ENCODE assay signal across 8 cellular contexts in the genomic region with DNA sequence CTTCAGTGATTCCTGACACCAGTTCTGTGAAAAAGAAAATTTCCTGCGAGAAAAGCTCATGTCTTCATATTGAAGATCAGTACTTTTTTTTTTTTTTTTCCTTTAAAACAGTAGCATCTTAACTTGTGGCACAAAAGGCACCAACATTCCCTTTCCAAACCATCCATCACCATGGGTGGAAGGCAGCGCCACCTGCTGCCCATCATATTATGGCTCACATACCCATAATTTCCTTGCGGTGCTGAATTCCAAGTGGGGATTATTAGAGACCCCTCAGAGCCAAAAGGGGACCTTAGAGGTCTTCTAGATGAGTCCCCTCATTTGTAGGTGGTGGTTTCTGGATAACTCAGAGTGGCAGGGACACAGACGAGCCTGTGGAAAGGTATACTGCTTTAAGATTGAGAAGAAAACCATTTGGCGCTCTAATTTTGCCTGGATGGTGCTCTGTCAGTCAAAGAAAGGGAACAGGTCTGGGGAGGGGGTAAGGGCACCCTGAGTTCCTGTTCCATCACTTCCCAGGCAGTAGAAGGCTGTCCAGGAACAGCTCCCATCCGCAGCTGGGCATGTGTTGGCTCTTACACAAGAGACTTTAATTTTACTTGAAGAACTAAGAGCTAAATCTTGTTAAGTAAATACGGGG. TPM values are rescaled to one million over a fixed set of nuclear protein-coding genes. Genes with fewer than 3 reads are reported as not detected.
DNase-seq lines count a peak whose midpoint lies in the region; ATAC-seq and TF ChIP-seq lines count a peak whose summit lies in the region.

No MANE protein-coding gene starts in this region.

- H3K9me3 ChIP-seq in gastrocnemius medialis: no peaks in the 10 kb centered on the region

- in situ Hi-C loops in gastrocnemius medialis (cut with MboI; ENCODE audit: low sequenced_read_pairs in 4 of 4): no loop called here

- ATAC-seq in Right ventricle myocardium inferior (no peak), left cardiac atrium (no peak), gastrocnemius medialis (no peak)

- peak; percentile 45 to 88 (median 71) for TF ChIP-seq CTCF in gastrocnemius medialis (IDR thresholded peaks at IDR 0.05 in 4 of 5, conservative IDR thresholded peaks at IDR 0.05 in 1 of 5)

- no peaks in the 10 kb centered on the region for H3K27me3 ChIP-seq in gastrocnemius medialis

- intact Hi-C loops in Right ventricle myocardium inferior (cut with DNase I) (no loop called here), cardiac septum (cut with DNase I) (no loop called here), left cardiac atrium (cut with DNase I) (loop anchor here in 1 of 2 donors (10.0 kb wide), 1 partner anchor 192 kb away; no protein-coding TSS in a partner anchor), gastrocnemius medialis (cut with DNase I; ENCODE audit: low total_unique reads) (loop anchor here (2.0 kb wide), 1 partner anchor 78 kb away; no protein-coding TSS in a partner anchor)

- peak; percentile 87 for DNase-seq in Right ventricle myocardium inferior (ENCODE audit: missing footprints)
- DNase-seq in cardiac septum (ENCODE audit: low spot score): no peak
- DNase-seq in NCI-H510A treated with DMSO at 0.1 percent for 48 hours (lab: John Stamatoyannopoulos, UW): peak; percentile 57
- DNase-seq in activated effector memory CD4-positive, alpha-beta T cell treated with anti-CD3 and anti-CD28 coated beads, Interleukin-2, amount 50 U/mL, for 16 hours: peak; percentile 80
- peak; percentile 81 for DNase-seq in left cardiac atrium
- no peak for DNase-seq in gastrocnemius medialis
- DNase-seq in foreskin melanocyte: no peak
- DNase-seq in SKM-1 (lab: John Stamatoyannopoulos, UW; ENCODE audit: unreplicated experiment): no peak

- peaks cover 0 to 25% of the 10 kb centered on the region in 2 donors for H3K36me3 ChIP-seq in gastrocnemius medialis

- peaks cover 15 to 16% of the 10 kb centered on the region in 2 donors for H3K4me1 ChIP-seq in gastrocnemius medialis

- no peak overlapping the region for H3K4me3 ChIP-seq in gastrocnemius medialis

- H3K27ac ChIP-seq in gastrocnemius medialis: peak overlapping the region; percentile 57 to 99 (median 66)

- no peak for TF ChIP-seq POLR2A in gastrocnemius medialis (IDR thresholded peaks at IDR 0.05)

RNA-seq across cellular contexts. Expression of gene SOST, which starts 7.9 kb away (rescaled TPM):
- total RNA-seq in Right ventricle myocardium inferior (not detected), cardiac septum (0.24 TPM), left cardiac atrium (not detected), gastrocnemius medialis (not detected)

RNA-seq across cellular contexts. Expression of gene DUSP3, which starts 12.2 kb away (rescaled TPM):
- total RNA-seq in Right ventricle myocardium inferior: 260 TPM
- 224 TPM for total RNA-seq in cardiac septum
- 100 to 1,000 TPM; 149 to 204 TPM for total RNA-seq in left cardiac atrium
- total RNA-seq in gastrocnemius medialis: 100 to 1,000 TPM; 121 to 184 (median 145) TPM

RNA-seq across cellular contexts. Expression of gene CFAP97D1, which starts 13.7 kb away (rescaled TPM):
- not detected for total RNA-seq in Right ventricle myocardium inferior
- total RNA-seq in cardiac septum: not detected
- total RNA-seq in left cardiac atrium: not detected
- total RNA-seq in gastrocnemius medialis: not detected

Comparison
In these comparisons a context has a peak if more than half of its experiments do, and no peak if none do; other contexts are left out.
1. DNase-seq: peak in Right ventricle myocardium inferior (single experiment), NCI-H510A treated with DMSO at 0.1 percent for 48 hours (single experiment), activated effector memory CD4-positive, alpha-beta T cell treated with anti-CD3 and anti-CD28 coated beads, Interleukin-2, amount 50 U/mL, for 16 hours (single experiment) and left cardiac atrium (single experiment); none in cardiac septum (single experiment), gastrocnemius medialis (0 of 2), foreskin melanocyte (single experiment) and SKM-1 (single experiment).